ENCODE assay signal across 8 cellular contexts in the genomic region with DNA sequence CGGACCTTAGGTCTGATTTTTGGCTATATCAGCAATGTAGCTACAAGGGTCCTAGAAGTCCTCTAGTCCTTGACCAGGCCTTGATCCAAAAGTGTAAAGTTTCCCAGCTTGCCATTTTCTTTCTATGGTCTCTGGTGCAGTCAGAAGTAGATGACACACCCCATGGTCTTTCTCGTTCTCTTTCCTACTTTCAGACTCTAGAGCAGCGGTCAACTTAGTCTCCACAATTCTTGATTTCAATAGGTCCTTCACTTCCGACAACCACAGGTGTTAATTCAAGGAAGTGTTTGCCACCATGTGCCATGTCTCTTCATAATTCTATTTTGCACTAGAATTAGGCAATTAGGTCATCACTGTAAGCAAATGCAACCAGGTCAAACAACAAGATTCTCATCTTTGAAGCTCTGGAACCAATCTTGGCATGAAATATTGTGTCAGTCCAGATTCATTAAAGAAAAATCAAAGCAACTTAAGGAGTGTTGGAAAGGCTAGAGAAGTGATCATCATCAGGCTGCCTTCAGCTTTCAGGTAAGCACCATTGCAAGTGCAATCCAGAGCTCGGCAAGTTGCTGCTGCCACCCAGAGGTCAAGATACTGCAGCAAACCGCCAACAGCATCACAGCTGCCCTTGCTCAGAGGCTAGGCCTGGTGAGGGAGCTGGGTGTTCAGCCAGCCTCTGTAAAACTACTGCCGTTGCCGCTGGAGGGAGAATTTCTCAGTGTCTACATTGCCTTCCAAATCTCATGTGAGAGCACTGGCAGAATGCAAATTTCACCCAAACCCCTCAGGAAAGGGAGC. TPM values are rescaled to one million over a fixed set of nuclear protein-coding genes. Genes with fewer than 3 reads are reported as not detected.
DNase-seq lines count a peak whose midpoint lies in the region; ATAC-seq and TF ChIP-seq lines count a peak whose summit lies in the region.

No MANE protein-coding gene starts in this region.

- no peaks in the 10 kb centered on the region for H3K9me3 Mint-ChIP-seq in activated T-helper 2 cell treated with anti-CD3 and anti-CD28 coated beads, Interferon-gamma antibody, Interleukin-2, Interleukin-4, amounts not matched to agents 10 μg/mL and 5 μg/mL and 100 μg/mL, durations not matched to agents 14 hours and 24 hours and 36 hours

- no peak overlapping the region for H3K27ac Mint-ChIP-seq in activated T-helper 2 cell treated with anti-CD3 and anti-CD28 coated beads, Interferon-gamma antibody, Interleukin-2, Interleukin-4, amounts not matched to agents 10 μg/mL and 5 μg/mL and 100 μg/mL, durations not matched to agents 14 hours and 24 hours and 36 hours

- DNase-seq in EL (peak; percentile 30), RPMI7951 (ENCODE audit: low read depth) (peak; percentile 78), choroid plexus epithelial cell (ENCODE audit: low read depth) (peak; percentile 69), lower lobe of right lung (peak; percentile 78), OCI-M2 (lab: John Stamatoyannopoulos, UW; ENCODE audit: unreplicated experiment) (no peak)
- DNase-seq in activated T-helper 2 cell treated with anti-CD3 and anti-CD28 coated beads, Interferon-gamma antibody, Interleukin-2, Interleukin-4, amounts not matched to agents 10 μg/mL and 5 μg/mL and 100 μg/mL, durations not matched to agents 14 hours and 24 hours and 36 hours (ENCODE audit: low spot score), result no peak

- H3K4me3 Mint-ChIP-seq in activated T-helper 2 cell treated with anti-CD3 and anti-CD28 coated beads, Interferon-gamma antibody, Interleukin-2, Interleukin-4, amounts not matched to agents 10 μg/mL and 5 μg/mL and 100 μg/mL, durations not matched to agents 14 hours and 24 hours and 36 hours (ENCODE audit: low read depth), result no peak overlapping the region

- H3K36me3 Mint-ChIP-seq in activated T-helper 2 cell treated with anti-CD3 and anti-CD28 coated beads, Interferon-gamma antibody, Interleukin-2, Interleukin-4, amounts not matched to agents 10 μg/mL and 5 μg/mL and 100 μg/mL, durations not matched to agents 14 hours and 24 hours and 36 hours (ENCODE audit: low read depth), result no peaks in the 10 kb centered on the region

- no peaks in the 10 kb centered on the region for H3K4me1 Mint-ChIP-seq in activated T-helper 2 cell treated with anti-CD3 and anti-CD28 coated beads, Interferon-gamma antibody, Interleukin-2, Interleukin-4, amounts not matched to agents 10 μg/mL and 5 μg/mL and 100 μg/mL, durations not matched to agents 14 hours and 24 hours and 36 hours (ENCODE audit: low read depth)

- H3K4me3 ChIP-seq in choroid plexus epithelial cell (ENCODE audit: low read depth, low read length) (no peak overlapping the region), lower lobe of right lung (no peak overlapping the region)

- peak; percentile 64 for TF ChIP-seq CTCF in choroid plexus epithelial cell (conservative IDR thresholded peaks at IDR 0.05; ENCODE audit: low read depth, low read length)
- peak; percentile 78 for TF ChIP-seq CTCF in lower lobe of right lung (IDR thresholded peaks at IDR 0.05)

- H3K4me1 ChIP-seq in lower lobe of right lung, result peaks cover 6% of the 10 kb centered on the region

- ATAC-seq in GM19328 (IDR thresholded peaks at IDR 0.05; ENCODE audit: unreplicated experiment) (peak; percentile 81), HG03442 (IDR thresholded peaks at IDR 0.05; ENCODE audit: unreplicated experiment) (peak; percentile 96), lower lobe of right lung (peak; percentile 89 to 98)

- intact Hi-C loops in lower lobe of right lung (cut with DNase I), result loop anchor here (5.0 kb wide), 1 partner anchor 90 kb away; no protein-coding TSS in a partner anchor
- intact Hi-C loops in activated T-helper 2 cell treated with anti-CD3 and anti-CD28 coated beads, Interferon-gamma antibody, Interleukin-2, Interleukin-4, amounts not matched to agents 10 μg/mL and 5 μg/mL and 100 μg/mL, durations not matched to agents 14 hours and 24 hours and 36 hours (cut with micrococcal nuclease), result no loop called here

- peaks cover 18% of the 10 kb centered on the region for H3K27me3 Mint-ChIP-seq in activated T-helper 2 cell treated with anti-CD3 and anti-CD28 coated beads, Interferon-gamma antibody, Interleukin-2, Interleukin-4, amounts not matched to agents 10 μg/mL and 5 μg/mL and 100 μg/mL, durations not matched to agents 14 hours and 24 hours and 36 hours (ENCODE audit: low read depth)

- H3K27me3 ChIP-seq in lower lobe of right lung (ENCODE audit: low read depth), result no peaks in the 10 kb centered on the region

- no peaks in the 10 kb centered on the region for H3K9me3 ChIP-seq in lower lobe of right lung

- no peak overlapping the region for H3K27ac ChIP-seq in lower lobe of right lung

- no peaks in the 10 kb centered on the region for H3K36me3 ChIP-seq in lower lobe of right lung

RNA-seq across cellular contexts. Expression of gene SYNE1, which starts 5.6 kb away (rescaled TPM):
- total RNA-seq in RPMI7951 (2014; rRNA removed; shearing (Covaris generic)), result 38.6 and 40.0 TPM in 2 replicates
- 166 TPM for total RNA-seq in lower lobe of right lung
- 14.2 and 15.2 TPM in 2 replicates for total RNA-seq in activated T-helper 2 cell treated with anti-CD3 and anti-CD28 coated beads, Interferon-gamma antibody, Interleukin-2, Interleukin-4, amounts not matched to agents 10 μg/mL and 5 μg/mL and 100 μg/mL, durations not matched to agents 14 hours and 24 hours and 36 hours

RNA-seq across cellular contexts. Expression of gene MYCT1, which starts 54.9 kb away (rescaled TPM):
- total RNA-seq in RPMI7951 (2014; rRNA removed; shearing (Covaris generic)), result 0.10 and 0.48 TPM in 2 replicates
- 18.0 TPM for total RNA-seq in lower lobe of right lung
- total RNA-seq in activated T-helper 2 cell treated with anti-CD3 and anti-CD28 coated beads, Interferon-gamma antibody, Interleukin-2, Interleukin-4, amounts not matched to agents 10 μg/mL and 5 μg/mL and 100 μg/mL, durations not matched to agents 14 hours and 24 hours and 36 hours, result not detected in 2 replicates

Comparison
In these comparisons a context has a peak if more than half of its experiments do, and no peak if none do; other contexts are left out.
1. DNase-seq: peak in EL (single experiment), RPMI7951 (single experiment), choroid plexus epithelial cell (single experiment) and lower lobe of right lung (single experiment); none in OCI-M2 (single experiment) and activated T-helper 2 cell treated with anti-CD3 and anti-CD28 coated beads, Interferon-gamma antibody, Interleukin-2, Interleukin-4, amounts not matched to agents 10 μg/mL and 5 μg/mL and 100 μg/mL, durations not matched to agents 14 hours and 24 hours and 36 hours (single experiment).
2. RNA of gene MYCT1, which starts 54.9 kb away (total RNA-seq): 18.0 TPM in lower lobe of right lung (single experiment); 0.10 to 0.48 TPM in RPMI7951 and not detected in activated T-helper 2 cell treated with anti-CD3 and anti-CD28 coated beads, Interferon-gamma antibody, Interleukin-2, Interleukin-4, amounts not matched to agents 10 μg/mL and 5 μg/mL and 100 μg/mL, durations not matched to agents 14 hours and 24 hours and 36 hours; every median in the first group is over 10 times any median in the second.
3. Peak in every context shown above with its lines, with median percentiles within 50 percentile points of each other: ATAC-seq.